Comparison of ENCODE assay signal across 17 cellular contexts in the genomic region with DNA sequence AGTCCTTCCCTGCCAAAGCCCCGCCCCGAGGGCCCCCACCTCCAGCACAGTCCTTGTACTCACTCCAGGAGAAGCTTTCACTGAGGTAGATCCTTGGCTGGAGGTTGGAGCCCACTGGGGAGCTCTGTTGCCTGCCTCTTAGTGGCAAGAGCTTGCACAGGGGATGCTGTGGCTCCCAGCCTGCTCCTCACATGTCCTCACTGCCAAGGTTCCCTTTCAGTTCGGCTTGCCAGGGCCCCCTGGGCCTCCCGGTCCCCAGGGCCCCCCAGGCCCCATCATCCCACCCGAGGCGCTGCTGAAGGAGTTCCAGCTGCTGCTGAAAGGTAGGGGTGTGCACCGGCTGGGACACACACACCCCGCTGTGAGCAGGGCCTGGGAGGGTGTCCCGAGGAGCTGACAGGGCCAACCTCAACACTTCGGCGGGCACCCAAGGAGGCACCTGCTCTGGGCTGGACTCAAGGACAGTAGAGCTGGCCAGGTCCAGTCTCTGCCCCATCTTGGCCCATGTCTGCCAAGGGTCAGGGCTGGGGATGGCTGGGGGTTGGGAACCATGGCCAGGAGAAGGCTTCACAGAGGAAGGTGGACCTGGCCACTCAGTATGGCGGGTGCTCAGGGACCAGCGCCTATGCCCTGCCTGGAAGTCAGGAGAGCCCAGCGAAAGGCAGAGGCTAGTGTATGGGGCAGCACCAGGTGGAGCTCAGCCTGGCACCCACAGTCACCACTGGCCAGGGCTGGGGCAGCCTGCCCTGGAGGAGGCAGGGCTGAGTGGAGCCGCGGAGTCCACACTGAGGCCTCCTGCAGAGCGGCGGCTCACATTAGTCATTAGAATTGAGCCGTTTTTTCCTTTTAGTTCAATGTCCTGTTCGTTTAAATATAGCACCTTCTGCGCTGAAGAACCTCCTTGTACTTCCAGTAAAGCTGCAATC. TPM values are rescaled to one million over a fixed set of nuclear protein-coding genes. Genes with fewer than 3 reads are reported as not detected.
A peak's percentile ranks its signal among the peaks of the same experiment; 100 is the strongest.
DNase-seq lines count a peak whose midpoint lies in the region; ATAC-seq and TF ChIP-seq lines count a peak whose summit lies in the region.
"Had no signal": no experiment of that assay in that cellular context is flagged by ENCODE, and none has a peak within 500 bp of the region (broad histone marks: within the 10 kb centered on the region; RNA-seq: fewer than 3 reads in every experiment).

No MANE protein-coding gene starts in this region.

- 59 to 76% (median 73%) methylated on average over 9 to 21 of the region's 21 CpGs for WGBS in spleen, 5 donors

- intact Hi-C loops in spleen (cut with DNase I; ENCODE audit: low total_unique reads) = no loop called here

- H3K36me3 ChIP-seq in RWPE2 (ENCODE audit: low read depth) (peaks cover 2% of the 10 kb centered on the region; the same call in 1 of the 2 replicates), iPS-15b (ENCODE audit: control insufficient read depth, insufficient read depth, low read length) (no peaks in the 10 kb centered on the region), spleen (peaks cover 0 to 15% (median 8%) of the 10 kb centered on the region in 6 donors)

- H3K9ac ChIP-seq in iPS-15b (ENCODE audit: low read depth, low read length) = no peak overlapping the region

- peaks cover 12% of the 10 kb centered on the region for H3K27me3 ChIP-seq in RWPE2 (ENCODE audit: insufficient read depth, poor library complexity, severe bottlenecking)
- H3K27me3 ChIP-seq in iPS-15b (ENCODE audit: control insufficient read depth, insufficient read depth, low read length) = peaks cover 38% of the 10 kb centered on the region
- H3K27me3 ChIP-seq in spleen (replicated peaks in 1 of 7) = peaks cover 0 to 76% (median 34%) of the 10 kb centered on the region in 7 donors

- peak; percentile 58 for DNase-seq in activated effector memory CD4-positive, alpha-beta T cell treated with anti-CD3 and anti-CD28 coated beads, Interleukin-2, amount 50 U/mL, for 16 hours
- no peak for DNase-seq in activated effector memory CD4-positive, alpha-beta T cell treated with Interleukin-2 at 50 U/mL for 16 hours
- DNase-seq in RWPE2 (ENCODE audit: low spot score) = peak; percentile 61
- peak; percentile 71 for DNase-seq in spleen
- no peak for DNase-seq in HCEC 1CT
- DNase-seq in NCI-H526 (lab: John Stamatoyannopoulos, UW) = no peak
- DNase-seq in NCI-H1048 (lab: John Stamatoyannopoulos, UW) = no peak
- DNase-seq: activated B cell treated with CpG ODN at 0.5 μM for 24 hours; activated CD8-positive, alpha-beta memory T cell treated with anti-CD3 and anti-CD28 coated beads, Interleukin-2, amount 50 U/mL, for 4 hours; NCI-H1694 treated with DMSO at 0.1 percent for 48 hours; NK-92 treated with Interleukin-12 subunit alpha and Interleukin-12 subunit beta, amount 100 ng/mL, for 24 hours had no signal

- 0 out of 3 replicates have a peak, but pooled peaks have one; percentile 2 for ATAC-seq in RWPE2 (ENCODE audit: low read depth)
- ATAC-seq: gastrocnemius medialis, GM12878, left lung had no signal

- H3K27ac ChIP-seq in RWPE2 (ENCODE audit: poor library complexity, severe bottlenecking) (no peak overlapping the region), spleen (no peak overlapping the region)
- H3K27ac ChIP-seq: gastrocnemius medialis, left lung, SK-N-MC had no signal

- H3K4me1 ChIP-seq in RWPE2 (ENCODE audit: insufficient read depth, poor library complexity, severe bottlenecking) (peaks cover 3% of the 10 kb centered on the region), iPS-15b (ENCODE audit: control insufficient read depth, insufficient read depth, low read length) (no peaks in the 10 kb centered on the region), spleen (peaks cover 0 to 46% (median 35%) of the 10 kb centered on the region in 6 donors)

- TF ChIP-seq CTCF in RWPE2 (IDR thresholded peaks at IDR 0.05; ENCODE audit: poor library complexity, severe bottlenecking) (no peak), spleen (IDR thresholded peaks at IDR 0.05 in 8 of 11, conservative IDR thresholded peaks at IDR 0.05 in 3 of 11) (no peak)

- H3K4me3 ChIP-seq in RWPE2 (ENCODE audit: severe bottlenecking) = no peak overlapping the region
- peak overlapping the region; percentile 30 for H3K4me3 ChIP-seq in iPS-15b (ENCODE audit: low read depth, low read length)
- no peak overlapping the region for H3K4me3 ChIP-seq in spleen
- H3K4me3 ChIP-seq: gastrocnemius medialis, GM12878, left lung, SK-N-MC had no signal

- H3K9me3 ChIP-seq in RWPE2 (ENCODE audit: severe bottlenecking) (no peaks in the 10 kb centered on the region), iPS-15b (ENCODE audit: control insufficient read depth, insufficient read depth, low read length) (no peaks in the 10 kb centered on the region), spleen (no peaks in the 10 kb centered on the region)
- H3K9me3 ChIP-seq: gastrocnemius medialis, left lung had no signal

- TF ChIP-seq POLR2A in spleen (IDR thresholded peaks at IDR 0.05) = no peak

RNA-seq across cellular contexts. Expression of gene ERFE, which starts 4.0 kb away (rescaled TPM):
- total RNA-seq in spleen = 10 to 100 TPM in 1 of 7 donors, 1 to 10 TPM in 5, under 1 TPM in 1; 0.49 to 11.0 (median 2.4) TPM
- under 1 TPM; 0.06 to 0.63 (median 0.16) TPM for polyA plus RNA-seq in spleen
- total RNA-seq: activated B cell treated with CpG ODN at 0.5 μM for 24 hours, GM12878 had no signal
- polyA plus RNA-seq: GM12878 had no signal

RNA-seq across cellular contexts. Expression of gene KLHL30, which starts 24.3 kb away (rescaled TPM):
- under 1 TPM in 5 of 7 donors, not detected in 2; 0.15 to 0.85 (median 0.23) TPM for total RNA-seq in spleen
- under 1 TPM; 0.09 to 0.29 (median 0.22) TPM for polyA plus RNA-seq in spleen
- total RNA-seq: activated B cell treated with CpG ODN at 0.5 μM for 24 hours, GM12878, H4 had no signal

RNA-seq across cellular contexts. Expression of gene ILKAP, which starts 40.7 kb away (rescaled TPM):
- total RNA-seq in spleen = 10 to 100 TPM; 39.7 to 61.2 (median 47.1) TPM
- 10 to 100 TPM; 46.8 to 64.5 (median 58.5) TPM for polyA plus RNA-seq in spleen

Comparison
In these comparisons a context has a peak if more than half of its experiments do, and no peak if none do; other contexts are left out.
1. DNase-seq: peak in activated effector memory CD4-positive, alpha-beta T cell treated with anti-CD3 and anti-CD28 coated beads, Interleukin-2, amount 50 U/mL, for 16 hours (single experiment), RWPE2 (single experiment) and spleen (single experiment); none in activated effector memory CD4-positive, alpha-beta T cell treated with Interleukin-2 at 50 U/mL for 16 hours (single experiment), HCEC 1CT (single experiment), NCI-H526 (0 of 2) and NCI-H1048 (single experiment).